Comparison of ENCODE assay signal across 1 cellular context in the genomic region with DNA sequence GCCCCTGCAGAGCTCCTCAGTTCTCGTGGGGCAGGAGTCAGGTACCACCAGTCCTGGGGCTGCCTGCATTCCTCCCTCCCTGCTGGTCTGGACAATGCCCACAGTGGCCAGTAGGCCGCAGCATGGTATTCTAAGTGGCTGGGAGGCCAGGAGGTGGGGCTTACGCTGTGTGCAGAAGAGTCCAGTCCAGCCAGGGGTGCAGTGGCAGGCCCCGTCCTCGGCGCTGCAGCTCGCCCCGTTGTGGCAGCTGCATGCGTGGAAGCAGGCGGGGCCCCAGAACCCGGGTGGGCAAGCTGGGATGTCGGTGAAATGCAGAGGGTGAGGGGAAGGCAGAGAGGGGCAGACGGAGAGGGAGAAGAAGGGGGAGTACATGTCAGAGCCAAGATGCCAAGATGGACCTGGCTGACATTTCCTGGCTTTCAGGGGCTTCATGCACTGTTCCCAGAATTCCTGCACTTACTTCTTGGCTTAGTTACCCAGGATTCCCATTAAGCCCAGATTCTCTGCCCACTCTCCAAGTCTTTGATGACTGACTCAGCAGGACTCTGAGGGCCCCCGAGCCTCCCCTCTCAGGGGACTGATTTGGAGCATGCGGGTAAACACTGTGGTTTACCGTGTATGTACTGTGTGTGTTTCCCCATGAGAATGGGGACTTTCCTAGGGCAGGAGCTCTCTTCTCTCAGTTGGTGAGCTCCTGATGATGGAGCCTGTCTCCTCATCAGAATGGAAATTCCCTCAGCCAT.
TF ChIP-seq lines count a peak whose summit lies in the region.

No MANE protein-coding gene starts in this region.

TF ChIP-seq in GM12878, 131 proteins besides CTCF, POLR2A, EP300 and RAD21 (continued from another document):
- TF ChIP-seq PKNOX1 (IDR thresholded peaks at IDR 0.05) (peak; percentile 67; the same call in 1 of the 2 replicates), RAD51 (IDR thresholded peaks at IDR 0.05) (no peak), BMI1 (IDR thresholded peaks at IDR 0.05; ENCODE audit: borderline replicate concordance) (no peak; the same call in 1 of the 2 replicates), SMARCA5 (IDR thresholded peaks at IDR 0.05) (peak; percentile 62; the same call in 1 of the 2 replicates), CEBPZ (IDR thresholded peaks at IDR 0.05; ENCODE audit: low read depth, low read length) (no peak), ZNF217 (IDR thresholded peaks at IDR 0.05) (no peak), MYB (IDR thresholded peaks at IDR 0.05; ENCODE audit: borderline replicate concordance, low read depth, low read length) (peak; percentile 56; the same call in 1 of the 2 replicates)
- TF ChIP-seq, protein P1, sequence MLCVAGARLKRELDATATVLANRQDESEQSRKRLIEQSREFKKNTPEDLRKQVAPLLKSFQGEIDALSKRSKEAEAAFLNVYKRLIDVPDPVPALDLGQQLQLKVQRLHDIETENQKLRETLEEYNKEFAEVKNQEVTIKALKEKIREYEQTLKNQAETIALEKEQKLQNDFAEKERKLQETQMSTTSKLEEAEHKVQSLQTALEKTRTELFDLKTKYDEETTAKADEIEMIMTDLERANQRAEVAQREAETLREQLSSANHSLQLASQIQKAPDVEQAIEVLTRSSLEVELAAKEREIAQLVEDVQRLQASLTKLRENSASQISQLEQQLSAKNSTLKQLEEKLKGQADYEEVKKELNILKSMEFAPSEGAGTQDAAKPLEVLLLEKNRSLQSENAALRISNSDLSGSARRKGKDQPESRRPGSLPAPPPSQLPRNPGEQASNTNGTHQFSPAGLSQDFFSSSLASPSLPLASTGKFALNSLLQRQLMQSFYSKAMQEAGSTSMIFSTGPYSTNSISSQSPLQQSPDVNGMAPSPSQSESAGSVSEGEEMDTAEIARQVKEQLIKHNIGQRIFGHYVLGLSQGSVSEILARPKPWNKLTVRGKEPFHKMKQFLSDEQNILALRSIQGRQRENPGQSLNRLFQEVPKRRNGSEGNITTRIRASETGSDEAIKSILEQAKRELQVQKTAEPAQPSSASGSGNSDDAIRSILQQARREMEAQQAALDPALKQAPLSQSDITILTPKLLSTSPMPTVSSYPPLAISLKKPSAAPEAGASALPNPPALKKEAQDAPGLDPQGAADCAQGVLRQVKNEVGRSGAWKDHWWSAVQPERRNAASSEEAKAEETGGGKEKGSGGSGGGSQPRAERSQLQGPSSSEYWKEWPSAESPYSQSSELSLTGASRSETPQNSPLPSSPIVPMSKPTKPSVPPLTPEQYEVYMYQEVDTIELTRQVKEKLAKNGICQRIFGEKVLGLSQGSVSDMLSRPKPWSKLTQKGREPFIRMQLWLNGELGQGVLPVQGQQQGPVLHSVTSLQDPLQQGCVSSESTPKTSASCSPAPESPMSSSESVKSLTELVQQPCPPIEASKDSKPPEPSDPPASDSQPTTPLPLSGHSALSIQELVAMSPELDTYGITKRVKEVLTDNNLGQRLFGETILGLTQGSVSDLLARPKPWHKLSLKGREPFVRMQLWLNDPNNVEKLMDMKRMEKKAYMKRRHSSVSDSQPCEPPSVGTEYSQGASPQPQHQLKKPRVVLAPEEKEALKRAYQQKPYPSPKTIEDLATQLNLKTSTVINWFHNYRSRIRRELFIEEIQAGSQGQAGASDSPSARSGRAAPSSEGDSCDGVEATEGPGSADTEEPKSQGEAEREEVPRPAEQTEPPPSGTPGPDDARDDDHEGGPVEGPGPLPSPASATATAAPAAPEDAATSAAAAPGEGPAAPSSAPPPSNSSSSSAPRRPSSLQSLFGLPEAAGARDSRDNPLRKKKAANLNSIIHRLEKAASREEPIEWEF (IDR thresholded peaks at IDR 0.05; ENCODE audit: insufficient replicate concordance, low read depth, low read length) = peak; percentile 94
- TF ChIP-seq, protein P2, sequence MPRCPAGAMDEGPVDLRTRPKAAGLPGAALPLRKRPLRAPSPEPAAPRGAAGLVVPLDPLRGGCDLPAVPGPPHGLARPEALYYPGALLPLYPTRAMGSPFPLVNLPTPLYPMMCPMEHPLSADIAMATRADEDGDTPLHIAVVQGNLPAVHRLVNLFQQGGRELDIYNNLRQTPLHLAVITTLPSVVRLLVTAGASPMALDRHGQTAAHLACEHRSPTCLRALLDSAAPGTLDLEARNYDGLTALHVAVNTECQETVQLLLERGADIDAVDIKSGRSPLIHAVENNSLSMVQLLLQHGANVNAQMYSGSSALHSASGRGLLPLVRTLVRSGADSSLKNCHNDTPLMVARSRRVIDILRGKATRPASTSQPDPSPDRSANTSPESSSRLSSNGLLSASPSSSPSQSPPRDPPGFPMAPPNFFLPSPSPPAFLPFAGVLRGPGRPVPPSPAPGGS (IDR thresholded peaks at IDR 0.05; ENCODE audit: borderline replicate concordance, insufficient read depth, low read depth, low read length, poor library complexity, severe bottlenecking) = peak; percentile 82
